ENCODE assay signal across 1 cellular context in genomic region chr2:55051026-55051866, GRCh38.
TF ChIP-seq lines count a peak whose summit lies in the region.

No MANE protein-coding gene starts in this region.

TF ChIP-seq in HepG2, 621 proteins besides CTCF, POLR2A, EP300 and RAD21 (continued from another document and continues in another):
- TF ChIP-seq HOXA5 (CRISPR knock-in tag; IDR thresholded peaks at IDR 0.05) = 0 out of 2 replicates have a peak, but pooled peaks have one; percentile 1
- TF ChIP-seq ZNF674 (CRISPR knock-in tag; IDR thresholded peaks at IDR 0.05; ENCODE audit: low read depth) = no peak
- TF ChIP-seq ZFP90 (CRISPR knock-in tag; IDR thresholded peaks at IDR 0.05; ENCODE audit: borderline replicate concordance) = no peak
- TF ChIP-seq HNF1A (IDR thresholded peaks at IDR 0.05; ENCODE audit: low read depth) = no peak
- no peak for TF ChIP-seq HNF1A (CRISPR knock-in tag; IDR thresholded peaks at IDR 0.05; ENCODE audit: borderline replicate concordance)
- TF ChIP-seq MYC (CRISPR knock-in tag; IDR thresholded peaks at IDR 0.05; ENCODE audit: borderline replicate concordance) = no peak
- TF ChIP-seq TEAD3 (CRISPR knock-in tag; optimal IDR thresholded peaks at IDR 0.05; ENCODE audit: borderline replicate concordance) = no peak
- TF ChIP-seq NFKBIZ (CRISPR knock-in tag; IDR thresholded peaks at IDR 0.05) = no peak
- 0 out of 2 replicates have a peak, but pooled peaks have one; percentile 11 for TF ChIP-seq ZNF512B (CRISPR knock-in tag; IDR thresholded peaks at IDR 0.05; ENCODE audit: borderline replicate concordance)
- peak; percentile 66 for TF ChIP-seq KDM5A (IDR thresholded peaks at IDR 0.05; ENCODE audit: borderline replicate concordance, low read length)
- no peak for TF ChIP-seq MIXL1 (CRISPR knock-in tag; IDR thresholded peaks at IDR 0.05)
- TF ChIP-seq TOE1 (CRISPR knock-in tag; IDR thresholded peaks at IDR 0.05) = no peak
- TF ChIP-seq ZNF644 (CRISPR knock-in tag; IDR thresholded peaks at IDR 0.05; ENCODE audit: low read depth) = no peak
- TF ChIP-seq TEAD2 (CRISPR knock-in tag; IDR thresholded peaks at IDR 0.05) = no peak
- no peak for TF ChIP-seq ZFP62 (CRISPR knock-in tag; IDR thresholded peaks at IDR 0.05)
- no peak for TF ChIP-seq ZNF225 (CRISPR knock-in tag; IDR thresholded peaks at IDR 0.05)
- 0 out of 2 replicates have a peak, but pooled peaks have one; percentile 47 for TF ChIP-seq HBP1 (CRISPR knock-in tag; IDR thresholded peaks at IDR 0.05; ENCODE audit: low read depth)
- TF ChIP-seq KDM5B (CRISPR knock-in tag; IDR thresholded peaks at IDR 0.05; ENCODE audit: borderline replicate concordance) = no peak
- TF ChIP-seq NPAS2 (CRISPR knock-in tag; IDR thresholded peaks at IDR 0.05; ENCODE audit: borderline replicate concordance) = no peak
- no peak for TF ChIP-seq REL (CRISPR knock-in tag; conservative IDR thresholded peaks at IDR 0.05)
- TF ChIP-seq ZNF746 (CRISPR knock-in tag; IDR thresholded peaks at IDR 0.05) = no peak
- TF ChIP-seq THYN1 (CRISPR knock-in tag; IDR thresholded peaks at IDR 0.05; ENCODE audit: borderline replicate concordance, low read depth) = no peak
- no peak for TF ChIP-seq SOX13 (IDR thresholded peaks at IDR 0.05)
- peak in 1 of 2 experiments; percentile 86; a peak in 1 of 4 replicates for TF ChIP-seq SOX13 (CRISPR knock-in tag; conservative IDR thresholded peaks at IDR 0.05 in 1 of 2, IDR thresholded peaks at IDR 0.05 in 1 of 2)
- TF ChIP-seq ZNF30 (CRISPR knock-in tag; IDR thresholded peaks at IDR 0.05) = no peak
- TF ChIP-seq TAF1 (CRISPR knock-in tag; IDR thresholded peaks at IDR 0.05) = no peak
- no peak for TF ChIP-seq REST (IDR thresholded peaks at IDR 0.05; ENCODE audit: borderline replicate concordance in 1 of 2, low read depth in 1 of 2, low read length in 2 of 2)
- 0 out of 2 replicates have a peak, but pooled peaks have one; percentile 5 for TF ChIP-seq ARNTL (CRISPR knock-in tag; IDR thresholded peaks at IDR 0.05)
- no peak for TF ChIP-seq ZNF776 (CRISPR knock-in tag; IDR thresholded peaks at IDR 0.05)
- TF ChIP-seq HMG20B (CRISPR knock-in tag; conservative IDR thresholded peaks at IDR 0.05) = no peak
- no peak for TF ChIP-seq SAFB2 (CRISPR knock-in tag; IDR thresholded peaks at IDR 0.05; ENCODE audit: borderline replicate concordance, low read depth)
- no peak for TF ChIP-seq ZNF629 (CRISPR knock-in tag; conservative IDR thresholded peaks at IDR 0.05)
- no peak for TF ChIP-seq ZZZ3 (CRISPR knock-in tag; IDR thresholded peaks at IDR 0.05; ENCODE audit: borderline replicate concordance)
- TF ChIP-seq PHF20 (CRISPR knock-in tag; IDR thresholded peaks at IDR 0.05) = no peak; the same call in 1 of the 2 replicates
- TF ChIP-seq ARNT2 (CRISPR knock-in tag; IDR thresholded peaks at IDR 0.05; ENCODE audit: low read depth) = no peak
- no peak for TF ChIP-seq ZKSCAN8 (CRISPR knock-in tag; IDR thresholded peaks at IDR 0.05; ENCODE audit: borderline replicate concordance)
- no peak for TF ChIP-seq PATZ1 (CRISPR knock-in tag; IDR thresholded peaks at IDR 0.05)
- TF ChIP-seq SIX4 (CRISPR knock-in tag; IDR thresholded peaks at IDR 0.05) = 0 out of 2 replicates have a peak, but pooled peaks have one; percentile 8
- 0 out of 2 replicates have a peak, but pooled peaks have one; percentile 52 for TF ChIP-seq MIER3 (CRISPR knock-in tag; IDR thresholded peaks at IDR 0.05; ENCODE audit: borderline replicate concordance)
- peak; percentile 48; the same call in 1 of the 2 replicates for TF ChIP-seq ATF3 (CRISPR knock-in tag; IDR thresholded peaks at IDR 0.05)
- no peak for TF ChIP-seq PPARG (CRISPR knock-in tag; conservative IDR thresholded peaks at IDR 0.05)
- no peak for TF ChIP-seq RARG (CRISPR knock-in tag; IDR thresholded peaks at IDR 0.05; ENCODE audit: low read depth)
- TF ChIP-seq BATF2 (CRISPR knock-in tag; IDR thresholded peaks at IDR 0.05) = no peak
- no peak for TF ChIP-seq ZNF556 (CRISPR knock-in tag; IDR thresholded peaks at IDR 0.05; ENCODE audit: borderline replicate concordance)
- TF ChIP-seq DMAP1 (CRISPR knock-in tag; IDR thresholded peaks at IDR 0.05) = no peak
- no peak for TF ChIP-seq MLLT10 (CRISPR knock-in tag; IDR thresholded peaks at IDR 0.05)
- TF ChIP-seq NAIF1 (CRISPR knock-in tag; IDR thresholded peaks at IDR 0.05; ENCODE audit: borderline replicate concordance) = peak; percentile 71; the same call in 1 of the 2 replicates
- no peak for TF ChIP-seq ZNF773 (CRISPR knock-in tag; IDR thresholded peaks at IDR 0.05; ENCODE audit: borderline replicate concordance)
- TF ChIP-seq USF2 (IDR thresholded peaks at IDR 0.05; ENCODE audit: low read depth, low read length) = no peak
- TF ChIP-seq USF2 (CRISPR knock-in tag; IDR thresholded peaks at IDR 0.05; ENCODE audit: borderline replicate concordance) = no peak
- TF ChIP-seq MEIS1 (CRISPR knock-in tag; IDR thresholded peaks at IDR 0.05; ENCODE audit: borderline replicate concordance) = no peak
- no peak for TF ChIP-seq HOXA7 (CRISPR knock-in tag; IDR thresholded peaks at IDR 0.05)
